In the genomic region with DNA sequence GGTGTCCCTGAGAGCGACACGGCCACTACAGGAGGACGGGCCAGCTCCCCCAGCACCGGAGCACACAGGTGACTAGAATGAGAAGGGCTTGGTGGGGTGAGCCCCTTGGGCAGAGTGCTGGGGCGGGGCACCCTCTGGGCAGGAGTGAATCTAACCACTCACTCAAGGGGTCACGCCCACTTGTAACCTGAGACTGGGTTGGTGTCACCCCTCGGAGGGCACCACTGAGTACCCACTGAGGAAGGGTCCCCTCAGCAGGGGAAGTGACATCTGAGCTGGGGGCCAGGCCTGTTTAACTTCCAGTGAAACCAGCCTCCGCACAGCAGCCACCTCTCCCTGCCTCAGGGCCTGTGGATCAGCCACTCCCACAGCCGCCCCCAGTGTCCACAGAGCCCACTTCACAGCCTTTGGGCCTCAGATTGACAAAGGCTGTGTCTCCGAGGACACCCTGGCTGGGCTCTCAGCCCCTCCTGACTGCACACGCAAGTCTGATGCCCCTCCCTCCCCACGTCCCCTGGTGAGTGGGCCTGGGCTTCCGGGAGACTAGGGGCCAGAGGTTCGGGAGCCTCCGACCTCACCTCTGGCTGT, we compare ENCODE assay signal across 20 cellular contexts. TPM values are rescaled to one million over a fixed set of nuclear protein-coding genes. Genes with fewer than 3 reads are reported as not detected.
"Had no signal": no experiment of that assay in that cellular context is flagged by ENCODE, and none has a peak within 500 bp of the region (broad histone marks: within the 10 kb centered on the region; RNA-seq: fewer than 3 reads in every experiment).

No MANE protein-coding gene starts in this region.

- H3K27ac ChIP-seq: heart right ventricle, prostate gland, right atrium auricular region had no signal

- ATAC-seq: activated CD8-positive, alpha-beta T cell treated with anti-CD3 and anti-CD28 coated beads for 36 hours; gastroesophageal sphincter; heart right ventricle; left colon had no signal

- H3K27me3 ChIP-seq: esophagus muscularis mucosa, gastroesophageal sphincter, heart right ventricle, right atrium auricular region, suprapubic skin had no signal

- H3K4me3 ChIP-seq: esophagus muscularis mucosa, gastroesophageal sphincter, heart right ventricle, lung, prostate gland, right atrium auricular region, suprapubic skin had no signal

- DNase-seq: activated CD4-positive, alpha-beta T cell treated with anti-CD3 and anti-CD28 coated beads for 48 hours; activated CD8-positive, alpha-beta T cell treated with anti-CD3 and anti-CD28 coated beads for 36 hours; activated naive CD4-positive, alpha-beta T cell treated with Interleukin-2 at 50 U/mL for 16 hours; activated naive CD8-positive, alpha-beta T cell treated with anti-CD3 and anti-CD28 coated beads, Interleukin-2, amount 10 ng/mL, durations not matched to agents 7 days and 5 days; activated T-cell treated with anti-CD3 and anti-CD28 coated beads, Interleukin-2, amount 50 U/mL, for 24 hours; central memory CD4-positive, alpha-beta T cell; cortex of kidney; effector CD4-positive, alpha-beta T cell; heart right ventricle; left colon; occipital lobe; stimulated activated CD4-positive, alpha-beta T cell treated with anti-CD3 and anti-CD28 coated beads, Interleukin-2, amount 100 ng/mL, for 48 hours had no signal

- FAIRE-seq: TTC549 had no signal

- H3K9me3 ChIP-seq: esophagus muscularis mucosa, gastroesophageal sphincter, heart right ventricle, prostate gland, right atrium auricular region, suprapubic skin had no signal

RNA-seq across cellular contexts. Expression of gene CEND1, which starts 18.2 kb away (rescaled TPM):
- total RNA-seq: skeletal muscle tissue, suprapubic skin had no signal
